ENCODE assay signal across 11 cellular contexts in the genomic region with DNA sequence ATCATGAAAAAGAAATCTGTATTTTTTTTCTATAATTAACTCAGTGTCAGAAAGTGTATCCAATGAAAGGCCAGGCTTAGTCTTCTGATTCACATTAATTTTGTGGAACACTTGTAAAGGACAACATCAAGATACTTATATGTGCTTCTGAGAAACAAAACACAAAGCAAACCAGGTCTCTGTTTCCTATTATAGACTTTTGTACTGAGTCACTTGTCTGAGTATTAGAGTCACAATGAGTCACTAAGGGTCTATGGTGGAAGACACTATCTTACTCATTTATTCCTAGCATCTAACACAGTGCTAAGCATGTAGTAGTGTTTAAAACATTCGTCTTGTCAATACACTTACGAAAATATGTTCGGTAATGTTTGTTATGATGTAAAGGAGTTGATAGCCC.
DNase-seq lines count a peak whose midpoint lies in the region; ATAC-seq and TF ChIP-seq lines count a peak whose summit lies in the region.
"Had no signal": no experiment of that assay in that cellular context is flagged by ENCODE, and none has a peak within 500 bp of the region (broad histone marks: within the 10 kb centered on the region; RNA-seq: fewer than 3 reads in every experiment).

No MANE protein-coding gene starts in this region.

- H3K9me3 Mint-ChIP-seq in MCF 10A (ENCODE audit: unreplicated experiment): no peaks in the 10 kb centered on the region

- no peak overlapping the region for H3K4me3 ChIP-seq in breast epithelium
- no peak overlapping the region for H3K4me3 ChIP-seq in ascending aorta
- no peak overlapping the region for H3K4me3 ChIP-seq in esophagus squamous epithelium

- no peaks in the 10 kb centered on the region for H3K4me1 Mint-ChIP-seq in MCF 10A (ENCODE audit: insufficient read depth, unreplicated experiment)

- H3K27me3 ChIP-seq in breast epithelium (no peaks in the 10 kb centered on the region), ascending aorta (no peaks in the 10 kb centered on the region), esophagus squamous epithelium (no peaks in the 10 kb centered on the region)

- POLR2A ChIA-PET in MCF 10A (lab: Yijun Ruan, JAX): no interaction called here

- no peaks in the 10 kb centered on the region for H3K9me3 ChIP-seq in breast epithelium
- H3K9me3 ChIP-seq in ascending aorta: no peaks in the 10 kb centered on the region
- H3K9me3 ChIP-seq in esophagus squamous epithelium: no peaks in the 10 kb centered on the region

- no peaks in the 10 kb centered on the region for H3K4me1 ChIP-seq in breast epithelium
- H3K4me1 ChIP-seq in ascending aorta: no peaks in the 10 kb centered on the region
- peaks cover 0 to 14% (median 0%) of the 10 kb centered on the region in 3 donors for H3K4me1 ChIP-seq in esophagus squamous epithelium

- H3K27ac ChIP-seq in breast epithelium (no peak overlapping the region), ascending aorta (no peak overlapping the region), esophagus squamous epithelium (no peak overlapping the region)
- H3K27ac ChIP-seq: C4-2B had no signal

- H3K36me3 Mint-ChIP-seq in MCF 10A (ENCODE audit: insufficient read depth, unreplicated experiment): no peaks in the 10 kb centered on the region

- no TSS peak for BruUV-seq in MCF 10A (replicated peaks; lab: Mats Ljungman, UMichigan)

- H3K4me3 Mint-ChIP-seq in MCF 10A (ENCODE audit: unreplicated experiment): no peak overlapping the region

- no peak overlapping the region for H3K27ac Mint-ChIP-seq in MCF 10A (ENCODE audit: low read depth, unreplicated experiment)

- 48 to 54% methylated on average over 3 of the region's 3 CpGs for WGBS in esophagus squamous epithelium, 2 donors

- CTCF ChIA-PET in MCF 10A (lab: Yijun Ruan, JAX): no interaction called here

- peaks cover 30% of the 10 kb centered on the region for H3K27me3 Mint-ChIP-seq in MCF 10A (ENCODE audit: insufficient read depth, unreplicated experiment)

- intact Hi-C loops in MCF 10A (cut with micrococcal nuclease) (no loop called here), breast epithelium (cut with DNase I; ENCODE audit: low total_unique reads) (loop anchor here (2.0 kb wide), 1 partner anchor 53 kb away; no protein-coding TSS in a partner anchor), ascending aorta (cut with DNase I) (no loop called here), esophagus squamous epithelium (cut with DNase I) (no loop called here)

- no peak for TF ChIP-seq CTCF in MCF 10A (IDR thresholded peaks at IDR 0.05; ENCODE audit: unreplicated experiment)
- TF ChIP-seq CTCF in breast epithelium (IDR thresholded peaks at IDR 0.05): no peak
- TF ChIP-seq CTCF in ascending aorta (IDR thresholded peaks at IDR 0.05): no peak
- TF ChIP-seq CTCF in esophagus squamous epithelium (IDR thresholded peaks at IDR 0.05): no peak

- ATAC-seq in HG02870 (IDR thresholded peaks at IDR 0.05; ENCODE audit: unreplicated experiment): peak; percentile 99

- H3K36me3 ChIP-seq in breast epithelium (no peaks in the 10 kb centered on the region), ascending aorta (no peaks in the 10 kb centered on the region), esophagus squamous epithelium (no peaks in the 10 kb centered on the region)

- DNase-seq in MCF 10A (ENCODE audit: unreplicated experiment): peak; percentile 27
- no peak for DNase-seq in breast epithelium (ENCODE audit: low spot score in 2 of 2)
- peak; percentile 54 for DNase-seq in amniotic epithelial cell (ENCODE audit: low read depth)
- no peak for DNase-seq in ascending aorta (ENCODE audit: low spot score in 2 of 2)
- no peak for DNase-seq in DMS79 (lab: John Stamatoyannopoulos, UW)
- no peak for DNase-seq in SKM-1 (lab: John Stamatoyannopoulos, UW; ENCODE audit: unreplicated experiment)
- DNase-seq in esophagus squamous epithelium (lab: John Stamatoyannopoulos, UW): no peak
- DNase-seq: activated CD8-positive, alpha-beta memory T cell treated with anti-CD3 and anti-CD28 coated beads for 24 hours; head of caudate nucleus had no signal

- TF ChIP-seq POLR2A in breast epithelium (IDR thresholded peaks at IDR 0.05) (no peak), esophagus squamous epithelium (IDR thresholded peaks at IDR 0.05) (no peak)

Comparison
In these comparisons a context has a peak if more than half of its experiments do, and no peak if none do; other contexts are left out.
1. DNase-seq: peak in MCF 10A (single experiment) and amniotic epithelial cell (single experiment); none in breast epithelium (0 of 2), ascending aorta (0 of 2), DMS79 (single experiment), SKM-1 (single experiment) and esophagus squamous epithelium (single experiment).